Comparison of ENCODE assay signal across 21 cellular contexts in genomic region chrX:22541926-22542325, GRCh38.
"Had no signal": no experiment of that assay in that cellular context is flagged by ENCODE, and none has a peak within 500 bp of the region (broad histone marks: within the 10 kb centered on the region; RNA-seq: fewer than 3 reads in every experiment).

No MANE protein-coding gene starts in this region.

- H3K9ac ChIP-seq: neural progenitor cell had no signal

- H3K4me3 ChIP-seq: coronary artery, dorsolateral prefrontal cortex, gastrocnemius medialis, lung, neural progenitor cell, ovary, suprapubic skin, thyroid gland, uterus had no signal

- H3K27ac ChIP-seq: coronary artery, dorsolateral prefrontal cortex, gastrocnemius medialis, neural progenitor cell, ovary, suprapubic skin, thyroid gland, uterus had no signal

- H3K4me2 ChIP-seq: neural progenitor cell had no signal

- H3K27me3 ChIP-seq: gastrocnemius medialis, neural progenitor cell, ovary, suprapubic skin, thyroid gland, uterus had no signal

- H3K4me1 ChIP-seq: gastrocnemius medialis, suprapubic skin, thyroid gland, uterus had no signal

- ATAC-seq: gastrocnemius medialis; left colon; left ventricle myocardium superior; natural killer cell treated with Interleukin-12 subunit alpha and Interleukin-12 subunit beta and Interleukin-15 and Interleukin-18, amount 100 ng/mL, for 72 hours; right cardiac atrium had no signal

- H3K9me3 ChIP-seq: gastrocnemius medialis, ovary, suprapubic skin, thyroid gland, uterus had no signal

- DNase-seq: dorsolateral prefrontal cortex; effector CD8-positive, alpha-beta T cell; gastrocnemius medialis; immature natural killer cell; left colon; left ventricle myocardium superior; mesenchymal stem cell; midbrain; nucleus accumbens; ovary; right cardiac atrium; small intestine; stimulated activated CD4-positive, alpha-beta T cell treated with anti-CD3 and anti-CD28 coated beads, Interleukin-12 subunit alpha, Interleukin-12 subunit beta, amount 100 ng/mL, for 4 hours; stimulated activated naive CD4-positive, alpha-beta T cell treated with Interleukin-2 at 50 U/mL for 16 hours; thyroid gland; uterus had no signal

- H2AFZ ChIP-seq: neural progenitor cell had no signal

- H3K36me3 ChIP-seq: gastrocnemius medialis, neural progenitor cell, ovary, suprapubic skin, thyroid gland, uterus had no signal
